ENCODE assay signal across 8 cellular contexts in genomic region chr7:98518159-98518947, GRCh38.
"Had no signal": no experiment of that assay in that cellular context is flagged by ENCODE, and none has a peak within 500 bp of the region (broad histone marks: within the 10 kb centered on the region; RNA-seq: fewer than 3 reads in every experiment).

No MANE protein-coding gene starts in this region.

- H3K27ac ChIP-seq: GM23248, HL-60 had no signal

- H3K4me3 ChIP-seq: GM23248, HAP-1 had no signal

- FAIRE-seq: HepG2 had no signal

- H3K36me3 ChIP-seq: HAP-1 had no signal

- ATAC-seq: HCT116, HepG2 had no signal

- H2AFZ ChIP-seq: GM23248 had no signal

- H3K9me3 ChIP-seq: HAP-1 had no signal

- H3K4me1 ChIP-seq: HAP-1 had no signal

- DNase-seq: GM23248, GOT3, H7, HFFc6 had no signal

- H3K9ac ChIP-seq: GM23248 had no signal
